15 cellular contexts compared by ENCODE assay signal in genomic region chr7:1918063-1918645, GRCh38.
"Had no signal": no experiment of that assay in that cellular context is flagged by ENCODE, and none has a peak within 500 bp of the region (broad histone marks: within the 10 kb centered on the region; RNA-seq: fewer than 3 reads in every experiment).

No MANE protein-coding gene starts in this region.

- ATAC-seq: activated CD8-positive, alpha-beta T cell treated with anti-CD3 and anti-CD28 coated beads, Interleukin-2, amount 10 ng/mL, durations not matched to agents 7 days and 5 days; naive thymus-derived CD4-positive, alpha-beta T cell; stimulated activated naive CD8-positive, alpha-beta T cell treated with anti-CD3 and anti-CD28 coated beads, Interleukin-15, amount 100 ng/mL, for 72 hours; T-helper 17 cell had no signal

- H3K36me3 ChIP-seq: tibial artery had no signal

- H3K27ac ChIP-seq: heart right ventricle, tibial artery had no signal

- H3K4me3 ChIP-seq: heart right ventricle, tibial artery had no signal

- H3K27me3 ChIP-seq: heart right ventricle, tibial artery had no signal

- DNase-seq: activated CD4-positive, alpha-beta T cell treated with anti-CD3 and anti-CD28 coated beads, Interleukin-2, amount 10 ng/mL, durations not matched to agents 24 days and 14 days; activated CD8-positive, alpha-beta T cell treated with anti-CD3 and anti-CD28 coated beads, Interleukin-2, amount 10 ng/mL, durations not matched to agents 7 days and 5 days; activated gamma-delta T cell; aorta; caudate nucleus; dermis blood vessel endothelial cell; effector CD8-positive, alpha-beta T cell; islet precursor cell; naive thymus-derived CD4-positive, alpha-beta T cell; retina; stimulated activated CD4-positive, alpha-beta T cell treated with anti-CD3 and anti-CD28 coated beads, Interleukin-1b, Interleukin-23, amount 100 ng/mL, for 48 hours; stimulated activated naive CD8-positive, alpha-beta T cell treated with anti-CD3 and anti-CD28 coated beads, Interleukin-15, amount 100 ng/mL, for 72 hours; T-helper 17 cell; tibial artery had no signal

- H3K9me3 ChIP-seq: heart right ventricle, tibial artery had no signal
